ENCODE assay signal across 8 cellular contexts in genomic region chr21:34836103-34836932, GRCh38.
DNase-seq lines count a peak whose midpoint lies in the region; ATAC-seq and TF ChIP-seq lines count a peak whose summit lies in the region.

No MANE protein-coding gene starts in this region.

- no peaks in the 10 kb centered on the region for H4K20me1 ChIP-seq in hepatocyte (ENCODE audit: insufficient read depth, poor library complexity, severe bottlenecking)

- no peak overlapping the region for H3K4me3 Mint-ChIP-seq in activated naive CD4-positive, alpha-beta T cell treated with anti-CD3 and anti-CD28 coated beads, Interleukin-2, amount 10 ng/mL, durations not matched to agents 7 days and 5 days
- no peak overlapping the region for H3K4me3 Mint-ChIP-seq in stimulated activated naive B cell treated with anti-CD40 and anti-IgM and Interleukin-4, amounts not matched to agents 10 μg/mL and 1 μg/mL and 100 μg/mL, for 72 hours

- peaks cover 23% of the 10 kb centered on the region for H3K4me1 ChIP-seq in hepatocyte (ENCODE audit: insufficient read depth)

- no peaks in the 10 kb centered on the region for H3K27me3 ChIP-seq in hepatocyte

- no peak overlapping the region for H2AFZ ChIP-seq in hepatocyte

- ATAC-seq in stimulated activated naive B cell treated with anti-CD40 and anti-IgM and Interleukin-4, amounts not matched to agents 10 μg/mL and 1 μg/mL and 100 μg/mL, for 72 hours (replicated peaks), result no peak
- no peak for ATAC-seq in HG03460 (IDR thresholded peaks at IDR 0.05; ENCODE audit: unreplicated experiment)

- DNase-seq in activated naive CD4-positive, alpha-beta T cell treated with Interleukin-2 at 50 U/mL for 16 hours, result peak; percentile 64
- DNase-seq in activated naive CD4-positive, alpha-beta T cell treated with anti-CD3 and anti-CD28 coated beads, Interleukin-2, amount 10 ng/mL, durations not matched to agents 7 days and 5 days, result no peak
- peak; percentile 72 for DNase-seq in activated T-cell treated with anti-CD3 and anti-CD28 coated beads, Interleukin-2, amount 50 U/mL, for 48 hours
- DNase-seq in hepatocyte (ENCODE audit: low spot score) (peak; percentile 85), cortex of kidney (lab: John Stamatoyannopoulos, UW) (no peak)
- peak; percentile 41 for DNase-seq in stimulated activated CD4-positive, alpha-beta T cell treated with anti-CD3 and anti-CD28 coated beads, Interleukin-4, amount 100 ng/mL, for 1 hour
- DNase-seq in stimulated activated naive B cell treated with anti-CD40 and anti-IgM and Interleukin-4, amounts not matched to agents 10 μg/mL and 1 μg/mL and 100 μg/mL, for 72 hours, result no peak

- H3K79me2 ChIP-seq in hepatocyte, result peaks cover 14% of the 10 kb centered on the region

- H3K36me3 Mint-ChIP-seq in activated naive CD4-positive, alpha-beta T cell treated with anti-CD3 and anti-CD28 coated beads, Interleukin-2, amount 10 ng/mL, durations not matched to agents 7 days and 5 days, result peaks cover 54% of the 10 kb centered on the region
- H3K36me3 Mint-ChIP-seq in stimulated activated naive B cell treated with anti-CD40 and anti-IgM and Interleukin-4, amounts not matched to agents 10 μg/mL and 1 μg/mL and 100 μg/mL, for 72 hours, result peaks cover 57 to 72% of the 10 kb centered on the region in 2 donors

- no peaks in the 10 kb centered on the region for H3K27me3 Mint-ChIP-seq in activated naive CD4-positive, alpha-beta T cell treated with anti-CD3 and anti-CD28 coated beads, Interleukin-2, amount 10 ng/mL, durations not matched to agents 7 days and 5 days
- H3K27me3 Mint-ChIP-seq in stimulated activated naive B cell treated with anti-CD40 and anti-IgM and Interleukin-4, amounts not matched to agents 10 μg/mL and 1 μg/mL and 100 μg/mL, for 72 hours, result no peaks in the 10 kb centered on the region

- H3K4me2 ChIP-seq in hepatocyte, result peak overlapping the region; percentile 59

- H3K4me1 Mint-ChIP-seq in activated naive CD4-positive, alpha-beta T cell treated with anti-CD3 and anti-CD28 coated beads, Interleukin-2, amount 10 ng/mL, durations not matched to agents 7 days and 5 days, result peaks cover 35% of the 10 kb centered on the region
- peaks cover 18 to 38% of the 10 kb centered on the region in 2 donors for H3K4me1 Mint-ChIP-seq in stimulated activated naive B cell treated with anti-CD40 and anti-IgM and Interleukin-4, amounts not matched to agents 10 μg/mL and 1 μg/mL and 100 μg/mL, for 72 hours

- H3K27ac ChIP-seq in hepatocyte, result peak overlapping the region; percentile 87

- no peak for TF ChIP-seq CTCF in hepatocyte (IDR thresholded peaks at IDR 0.05; ENCODE audit: poor library complexity)

- H3K9me3 ChIP-seq in hepatocyte (ENCODE audit: low read depth), result no peaks in the 10 kb centered on the region

- no peaks in the 10 kb centered on the region for H3K9me3 Mint-ChIP-seq in activated naive CD4-positive, alpha-beta T cell treated with anti-CD3 and anti-CD28 coated beads, Interleukin-2, amount 10 ng/mL, durations not matched to agents 7 days and 5 days
- H3K9me3 Mint-ChIP-seq in stimulated activated naive B cell treated with anti-CD40 and anti-IgM and Interleukin-4, amounts not matched to agents 10 μg/mL and 1 μg/mL and 100 μg/mL, for 72 hours, result no peaks in the 10 kb centered on the region

- no peaks in the 10 kb centered on the region for H3K9me2 ChIP-seq in hepatocyte (replicated peaks; ENCODE audit: insufficient read depth)

- no peak overlapping the region for H3K4me3 ChIP-seq in hepatocyte

- 62% methylated on average over 13 of the region's 13 CpGs for WGBS in hepatocyte (ENCODE audit: low lambda C conversion rate, missing lambda C conversion rate)

- CTCF ChIA-PET in activated naive CD4-positive, alpha-beta T cell treated with anti-CD3 and anti-CD28 coated beads, Interleukin-2, amount 10 ng/mL, durations not matched to agents 7 days and 5 days (lab: Charles Lee), result interaction anchor here (0.9 kb wide), 1 partner anchor 27 kb away, joined by 3 read pairs; no protein-coding TSS in a partner anchor

- H3K27ac Mint-ChIP-seq in activated naive CD4-positive, alpha-beta T cell treated with anti-CD3 and anti-CD28 coated beads, Interleukin-2, amount 10 ng/mL, durations not matched to agents 7 days and 5 days, result no peak overlapping the region
- H3K27ac Mint-ChIP-seq in stimulated activated naive B cell treated with anti-CD40 and anti-IgM and Interleukin-4, amounts not matched to agents 10 μg/mL and 1 μg/mL and 100 μg/mL, for 72 hours, result no peak overlapping the region

- H3K36me3 ChIP-seq in hepatocyte (replicated peaks; ENCODE audit: insufficient read depth, low read depth), result no peaks in the 10 kb centered on the region

Comparison
In these comparisons a context has a peak if more than half of its experiments do, and no peak if none do; other contexts are left out.
1. DNase-seq: peak in activated naive CD4-positive, alpha-beta T cell treated with Interleukin-2 at 50 U/mL for 16 hours (single experiment), activated T-cell treated with anti-CD3 and anti-CD28 coated beads, Interleukin-2, amount 50 U/mL, for 48 hours (2 of 2), hepatocyte (single experiment) and stimulated activated CD4-positive, alpha-beta T cell treated with anti-CD3 and anti-CD28 coated beads, Interleukin-4, amount 100 ng/mL, for 1 hour (single experiment); none in activated naive CD4-positive, alpha-beta T cell treated with anti-CD3 and anti-CD28 coated beads, Interleukin-2, amount 10 ng/mL, durations not matched to agents 7 days and 5 days (single experiment), cortex of kidney (single experiment) and stimulated activated naive B cell treated with anti-CD40 and anti-IgM and Interleukin-4, amounts not matched to agents 10 μg/mL and 1 μg/mL and 100 μg/mL, for 72 hours (single experiment).